Comparison of ENCODE assay signal across 10 cellular contexts in genomic region chr2:197571622-197572271, GRCh38. TPM values are rescaled to one million over a fixed set of nuclear protein-coding genes. Genes with fewer than 3 reads are reported as not detected.
A peak's percentile ranks its signal among the peaks of the same experiment; 100 is the strongest.
DNase-seq lines count a peak whose midpoint lies in the region; TF ChIP-seq lines count a peak whose summit lies in the region.
"Had no signal": no experiment of that assay in that cellular context is flagged by ENCODE, and none has a peak within 500 bp of the region (broad histone marks: within the 10 kb centered on the region; RNA-seq: fewer than 3 reads in every experiment).

No MANE protein-coding gene starts in this region.

- H3K9me3 Mint-ChIP-seq in HFFc6 = peaks cover 16% of the 10 kb centered on the region

- H3K4me3 ChIP-seq in choroid plexus epithelial cell (ENCODE audit: low read depth, low read length) = no peak overlapping the region
- no peak overlapping the region for H3K4me3 ChIP-seq in kidney epithelial cell (ENCODE audit: low read depth, low read length)
- H3K4me3 ChIP-seq in Peyer's patch = no peak overlapping the region
- no peak overlapping the region for H3K4me3 ChIP-seq in A673 (ENCODE audit: low read depth, low read length, poor library complexity, severe bottlenecking)

- POLR2A ChIA-PET in A673 (lab: Charles Lee; ENCODE audit: low non-redundant PET) = no interaction called here

- CTCF ChIA-PET in A673 (lab: Charles Lee) = no interaction called here

- H3K36me3 Mint-ChIP-seq in HFFc6 (ENCODE audit: low read depth) = peaks cover 35% of the 10 kb centered on the region

- H3K27me3 ChIP-seq in kidney epithelial cell (ENCODE audit: control insufficient read depth, insufficient read depth, low read length) = no peaks in the 10 kb centered on the region
- no peaks in the 10 kb centered on the region for H3K27me3 ChIP-seq in Peyer's patch
- no peaks in the 10 kb centered on the region for H3K27me3 ChIP-seq in A673 (replicated peaks; ENCODE audit: insufficient read depth, low read depth, low read length, poor library complexity)

- DNase-seq in AG09319 (ENCODE audit: extremely low read depth, low read depth) (peak; percentile 49), HFFc6 (peak; percentile 30), choroid plexus epithelial cell (ENCODE audit: low read depth) (peak; percentile 57), kidney epithelial cell (ENCODE audit: low read depth) (peak; percentile 45), Peyer's patch (no peak), HT-29 (ENCODE audit: low spot score) (no peak), A673 (ENCODE audit: low spot score) (no peak)
- no peak for DNase-seq in activated CD4-positive, alpha-beta T cell treated with anti-CD3 and anti-CD28 coated beads, Interleukin-2, amount 50 U/mL, for 4 hours
- DNase-seq: activated naive CD4-positive, alpha-beta T cell treated with anti-CD3 and anti-CD28 coated beads, Interleukin-2, amount 10 ng/mL, durations not matched to agents 7 days and 5 days; naive B cell had no signal

- BruUV-seq in A673 (replicated peaks; lab: Mats Ljungman, UMichigan) = no TSS peak

- H3K9me3 ChIP-seq in Peyer's patch (peaks cover 0 to 8% (median 0%) of the 10 kb centered on the region in 4 donors), A673 (ENCODE audit: low read depth, low read length, poor library complexity, severe bottlenecking) (no peaks in the 10 kb centered on the region)

- intact Hi-C loops in A673 (cut with micrococcal nuclease; ENCODE audit: unreplicated experiment) = no loop called here

- no peaks in the 10 kb centered on the region for H3K4me1 ChIP-seq in Peyer's patch
- H3K4me1 ChIP-seq in A673 (ENCODE audit: insufficient read depth, low read length, poor library complexity, severe bottlenecking) = no peaks in the 10 kb centered on the region

- H3K4me1 Mint-ChIP-seq in HFFc6 (ENCODE audit: low read depth) = peaks cover 20% of the 10 kb centered on the region
- H3K4me1 Mint-ChIP-seq: activated naive CD4-positive, alpha-beta T cell treated with anti-CD3 and anti-CD28 coated beads, Interleukin-2, amount 10 ng/mL, durations not matched to agents 7 days and 5 days; naive B cell had no signal

- TF ChIP-seq CTCF in AG09319 (IDR thresholded peaks at IDR 0.05; ENCODE audit: low read depth, low read length) = no peak
- TF ChIP-seq CTCF in HFFc6 (IDR thresholded peaks at IDR 0.05) = no peak
- no peak for TF ChIP-seq CTCF in choroid plexus epithelial cell (conservative IDR thresholded peaks at IDR 0.05; ENCODE audit: low read depth, low read length)
- TF ChIP-seq CTCF in kidney epithelial cell (IDR thresholded peaks at IDR 0.05; ENCODE audit: insufficient read depth, low read length, poor library complexity, severe bottlenecking) = no peak
- TF ChIP-seq CTCF in Peyer's patch (IDR thresholded peaks at IDR 0.05) = no peak
- TF ChIP-seq CTCF in A673 (conservative IDR thresholded peaks at IDR 0.05; ENCODE audit: low read depth, low read length) = no peak

- no peak overlapping the region for H3K4me3 Mint-ChIP-seq in HFFc6
- H3K4me3 Mint-ChIP-seq: activated naive CD4-positive, alpha-beta T cell treated with anti-CD3 and anti-CD28 coated beads, Interleukin-2, amount 10 ng/mL, durations not matched to agents 7 days and 5 days; naive B cell had no signal

- H3K27ac Mint-ChIP-seq in HFFc6 = peak overlapping the region; percentile 48
- H3K27ac Mint-ChIP-seq: activated naive CD4-positive, alpha-beta T cell treated with anti-CD3 and anti-CD28 coated beads, Interleukin-2, amount 10 ng/mL, durations not matched to agents 7 days and 5 days had no signal

- H3K27ac ChIP-seq in Peyer's patch = no peak overlapping the region
- H3K27ac ChIP-seq in A673 (ENCODE audit: low read depth, low read length, poor library complexity, severe bottlenecking) = no peak overlapping the region

- TF ChIP-seq POLR2A in Peyer's patch (IDR thresholded peaks at IDR 0.05) = no peak

- H3K36me3 ChIP-seq in kidney epithelial cell (ENCODE audit: control insufficient read depth, insufficient read depth, low read length) = no peaks in the 10 kb centered on the region
- no peaks in the 10 kb centered on the region for H3K36me3 ChIP-seq in Peyer's patch
- no peaks in the 10 kb centered on the region for H3K36me3 ChIP-seq in A673 (ENCODE audit: insufficient read depth, low read length, poor library complexity, severe bottlenecking)

- peaks cover 2% of the 10 kb centered on the region; the same call in 1 of the 2 replicates for H3K27me3 Mint-ChIP-seq in HFFc6 (ENCODE audit: insufficient read depth)
- H3K27me3 Mint-ChIP-seq: naive B cell had no signal

RNA-seq across cellular contexts. Expression of gene MOB4, which starts 55.9 kb away (rescaled TPM):
- 10 to 100 TPM; 30.1 to 38.6 (median 34.4) TPM for total RNA-seq in HFFc6 (2021; fragmentation: NEBNext Ultra II Directional; extraction: Animal tissue kit (Norgen Biotek cat#: 25700))
- 37.1 and 55.4 TPM in 2 replicates for total RNA-seq in kidney epithelial cell
- total RNA-seq in Peyer's patch = 10 to 100 TPM; 11.0 to 36.3 (median 20.5) TPM
- 15.3 and 17.9 TPM in 2 replicates for total RNA-seq in HT-29 (2014; rRNA removed; shearing (Covaris generic))
- total RNA-seq in A673 (2021) = 38.0 and 41.6 TPM in 2 replicates

Comparison
In these comparisons a context has a peak if more than half of its experiments do, and no peak if none do; other contexts are left out.
1. DNase-seq: peak in AG09319 (single experiment), HFFc6 (single experiment), choroid plexus epithelial cell (single experiment) and kidney epithelial cell (single experiment); none in activated CD4-positive, alpha-beta T cell treated with anti-CD3 and anti-CD28 coated beads, Interleukin-2, amount 50 U/mL, for 4 hours (0 of 2), Peyer's patch (0 of 3), HT-29 (single experiment) and A673 (single experiment).